Comparison of ENCODE assay signal across 1 cellular context in genomic region chr17:14205380-14205779, GRCh38.
TF ChIP-seq lines count a peak whose summit lies in the region.

No MANE protein-coding gene starts in this region.

TF ChIP-seq in WTC11, 78 proteins besides CTCF, POLR2A, EP300 and RAD21 (continued from another document):
- TF ChIP-seq MAX (CRISPR knock-in tag; IDR thresholded peaks at IDR 0.05) (no peak), ZNF423 (CRISPR knock-in tag; IDR thresholded peaks at IDR 0.05) (no peak), EMX1 (CRISPR knock-in tag; IDR thresholded peaks at IDR 0.05) (no peak), SP1 (CRISPR knock-in tag; conservative IDR thresholded peaks at IDR 0.05) (no peak), PRDM15 (CRISPR knock-in tag; IDR thresholded peaks at IDR 0.05) (no peak), TP53 (CRISPR knock-in tag; IDR thresholded peaks at IDR 0.05) (no peak), TCF7 (CRISPR knock-in tag; IDR thresholded peaks at IDR 0.05; ENCODE audit: low read depth) (no peak), ATF2 (CRISPR knock-in tag; IDR thresholded peaks at IDR 0.05; ENCODE audit: borderline replicate concordance, low read depth) (no peak), GABPB1 (CRISPR knock-in tag; IDR thresholded peaks at IDR 0.05) (no peak)
TF ChIP-seq in WTC11: peak in this region for 0.
